ENCODE assay signal across 13 cellular contexts in the genomic region with DNA sequence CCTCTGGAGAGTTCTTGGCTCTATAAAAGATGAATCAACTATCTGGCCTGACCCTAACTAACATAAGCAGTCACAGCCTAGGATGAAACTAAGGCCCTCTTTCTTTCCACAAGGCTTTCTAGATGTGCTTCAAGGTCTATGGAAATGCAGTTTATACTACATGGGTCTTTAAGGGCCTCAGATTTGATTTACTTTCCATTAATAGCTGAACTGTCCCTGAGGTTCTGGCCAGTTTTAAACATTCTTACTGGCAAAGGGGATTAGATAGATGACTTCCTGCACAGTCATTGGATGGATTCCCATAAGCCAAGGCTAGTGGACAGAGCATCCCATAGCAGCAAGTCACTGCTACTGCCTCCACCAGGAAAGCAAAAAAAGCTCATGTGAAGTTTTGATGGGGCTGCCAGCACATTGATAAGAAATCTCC. TPM values are rescaled to one million over a fixed set of nuclear protein-coding genes. Genes with fewer than 3 reads are reported as not detected.
DNase-seq lines count a peak whose midpoint lies in the region; ATAC-seq, FAIRE-seq and TF ChIP-seq lines count a peak whose summit lies in the region.
"Had no signal": no experiment of that assay in that cellular context is flagged by ENCODE, and none has a peak within 500 bp of the region (broad histone marks: within the 10 kb centered on the region; RNA-seq: fewer than 3 reads in every experiment).

No MANE protein-coding gene starts in this region.

- no peak for FAIRE-seq in HepG2 (lab: Jason Lieb, UNC)

- DNase-seq in HepG2 (ENCODE audit: low spot score): no peak
- DNase-seq in coronary artery (ENCODE audit: low spot score): no peak
- DNase-seq in COR-L47 (lab: John Stamatoyannopoulos, UW): no peak
- no peak for DNase-seq in dorsolateral prefrontal cortex
- DNase-seq: activated CD4-positive, CD25-positive, alpha-beta regulatory T cell treated with anti-CD3 and anti-CD28 coated beads, Interleukin-2, amount 50 U/mL, for 72 hours; activated naive CD4-positive, alpha-beta T cell treated with anti-CD3 and anti-CD28 coated beads, Interleukin-2, amount 50 U/mL, for 16 hours; C1 segment of cervical spinal cord; immature natural killer cell; NCI-H510A had no signal

- no peak for ATAC-seq in HepG2
- ATAC-seq in HG03196 (IDR thresholded peaks at IDR 0.05; ENCODE audit: unreplicated experiment): no peak
- no peak for ATAC-seq in HG02870 (IDR thresholded peaks at IDR 0.05; ENCODE audit: unreplicated experiment)

- CTCF ChIA-PET in HepG2 (lab: Yijun Ruan, JAX; ENCODE audit: low intra/inter-chr PET ratio, low total read pairs): no interaction called here

- H3K9ac ChIP-seq in liver (ENCODE audit: low read depth in 1 of 2, low read length in 2 of 2): no peak overlapping the region
- no peak overlapping the region for H3K9ac ChIP-seq in HepG2 (ENCODE audit: insufficient read depth, low read depth, low read length)
- H3K9ac ChIP-seq in muscle layer of colon (ENCODE audit: low read length): no peak overlapping the region

- TF ChIP-seq EP300 in HepG2 (IDR thresholded peaks at IDR 0.05; ENCODE audit: low read depth in 2 of 2, low read length in 2 of 2) (no peak), HepG2 (CRISPR knock-in tag; IDR thresholded peaks at IDR 0.05; ENCODE audit: borderline replicate concordance) (no peak)

- H3K27ac ChIP-seq in liver (ENCODE audit: low read depth in 1 of 2, low read length in 2 of 2) (peak overlapping the region in 1 of 2 donors; percentile 14), HepG2 (ENCODE audit: extremely low read length, insufficient read depth, low read length) (no peak overlapping the region), coronary artery (peak overlapping the region; percentile 76 to 90), muscle layer of colon (ENCODE audit: low read depth, low read length) (peak overlapping the region; percentile 57), dorsolateral prefrontal cortex (peak overlapping the region in 1 of 59 donors; percentile 24)

- H3K4me2 ChIP-seq in HepG2 (ENCODE audit: low read depth, low read length): no peak overlapping the region

- H3K79me2 ChIP-seq in HepG2 (ENCODE audit: insufficient read depth, low read length): no peaks in the 10 kb centered on the region

- no TSS peak for BruUV-seq in HepG2 (replicated peaks; lab: Mats Ljungman, UMichigan)

- H3K9me3 ChIP-seq in liver (ENCODE audit: control insufficient read depth in 4 of 4, low read length in 3 of 4) (no peaks in the 10 kb centered on the region), HepG2 (ENCODE audit: low read length) (no peaks in the 10 kb centered on the region), muscle layer of colon (ENCODE audit: low read length) (no peaks in the 10 kb centered on the region)

- H3K4me1 ChIP-seq in liver (ENCODE audit: control insufficient read depth in 4 of 4, insufficient read depth in 4 of 4, low read length in 3 of 4): peaks cover 0 to 2% (median 0%) of the 10 kb centered on the region in 4 donors
- no peaks in the 10 kb centered on the region for H3K4me1 ChIP-seq in HepG2 (ENCODE audit: insufficient read depth, low read length)
- peaks cover 83% of the 10 kb centered on the region for H3K4me1 ChIP-seq in muscle layer of colon (ENCODE audit: insufficient read depth, low read length)

- H3K36me3 ChIP-seq in liver (ENCODE audit: control insufficient read depth in 4 of 4, insufficient read depth in 3 of 4, low read depth in 1 of 4, low read length in 3 of 4): no peaks in the 10 kb centered on the region
- H3K36me3 ChIP-seq in HepG2 (replicated peaks in 1 of 2; ENCODE audit: control insufficient read depth in 1 of 2, insufficient read depth in 2 of 2, low read length in 2 of 2): no peaks in the 10 kb centered on the region
- no peaks in the 10 kb centered on the region for H3K36me3 ChIP-seq in muscle layer of colon (ENCODE audit: insufficient read depth, low read length)

- TF ChIP-seq RAD21 in liver (IDR thresholded peaks at IDR 0.05) (no peak), HepG2 (CRISPR knock-in tag; IDR thresholded peaks at IDR 0.05) (no peak)

- H3K4me3 ChIP-seq in liver (ENCODE audit: low read depth in 1 of 3, low read length in 3 of 3): no peak overlapping the region
- no peak overlapping the region for H3K4me3 ChIP-seq in HepG2 (replicated peaks in 1 of 3; ENCODE audit: insufficient read depth in 1 of 3, low read depth in 2 of 3, low read length in 3 of 3)
- no peak overlapping the region for H3K4me3 ChIP-seq in coronary artery
- no peak overlapping the region for H3K4me3 ChIP-seq in muscle layer of colon (ENCODE audit: low read depth in 1 of 2, low read length in 2 of 2)
- no peak overlapping the region for H3K4me3 ChIP-seq in dorsolateral prefrontal cortex

- H2AFZ ChIP-seq in HepG2 (ENCODE audit: low read length): no peak overlapping the region

- H3K27me3 ChIP-seq in liver (ENCODE audit: control insufficient read depth in 4 of 4, insufficient read depth in 4 of 4, low read length in 3 of 4) (no peaks in the 10 kb centered on the region), HepG2 (ENCODE audit: control insufficient read depth in 1 of 2, insufficient read depth in 2 of 2, low read length in 2 of 2) (peaks cover 0 to 16% of the 10 kb centered on the region in 2 experiments; a peak in 2 of 5 replicates), muscle layer of colon (ENCODE audit: control insufficient read depth in 1 of 2, insufficient read depth in 2 of 2, low read length in 2 of 2) (no peaks in the 10 kb centered on the region), dorsolateral prefrontal cortex (no peaks in the 10 kb centered on the region)

- TF ChIP-seq POLR2A in HepG2 (IDR thresholded peaks at IDR 0.05; ENCODE audit: insufficient read depth in 1 of 2, low read depth in 2 of 2, low read length in 2 of 2): no peak

- intact Hi-C loops in HepG2 (cut with micrococcal nuclease; ENCODE audit: unreplicated experiment) (no loop called here), dorsolateral prefrontal cortex (cut with DNase I) (no loop called here)

- POLR2A ChIA-PET in HepG2 (lab: Yijun Ruan, JAX): no interaction called here

- H4K20me1 ChIP-seq in HepG2 (ENCODE audit: insufficient read depth, low read length): no peaks in the 10 kb centered on the region

- in situ Hi-C loops in HepG2 (cut with HindIII; ENCODE audit: extremely low pct_ligation_motif_present, low pct_unique_long_range_greater_than_20kb): no loop called here

- TF ChIP-seq CTCF in liver (IDR thresholded peaks at IDR 0.05; ENCODE audit: low read depth, low read length, missing input control) (no peak), HepG2 (CRISPR knock-in tag; IDR thresholded peaks at IDR 0.05) (no peak), coronary artery (IDR thresholded peaks at IDR 0.05) (no peak), dorsolateral prefrontal cortex (IDR thresholded peaks at IDR 0.05 in 54 of 56, conservative IDR thresholded peaks at IDR 0.05 in 2 of 56; ENCODE audit: low read depth in 1 of 56, partially characterized antibody in 56 of 56) (no peak)

TF ChIP-seq in liver, 16 proteins besides CTCF, POLR2A, EP300 and RAD21:
- TF ChIP-seq NR2F2 (IDR thresholded peaks at IDR 0.05): peak; percentile 17
- no peak for TF ChIP-seq GABPA (IDR thresholded peaks at IDR 0.05 in 1 of 2, conservative IDR thresholded peaks at IDR 0.05 in 1 of 2)

TF ChIP-seq in HepG2, 621 proteins besides CTCF, POLR2A, EP300 and RAD21 (continues in another document):
- TF ChIP-seq ZNF12 (CRISPR knock-in tag; IDR thresholded peaks at IDR 0.05): no peak
- no peak for TF ChIP-seq ZNF891 (CRISPR knock-in tag; IDR thresholded peaks at IDR 0.05)
- no peak for TF ChIP-seq DNMT1 (CRISPR knock-in tag; IDR thresholded peaks at IDR 0.05)
- no peak for TF ChIP-seq KLF11 (CRISPR knock-in tag; IDR thresholded peaks at IDR 0.05)
- no peak for TF ChIP-seq GTF2F1 (IDR thresholded peaks at IDR 0.05; ENCODE audit: low read length)
- no peak for TF ChIP-seq ZKSCAN1 (IDR thresholded peaks at IDR 0.05; ENCODE audit: low read length)
- TF ChIP-seq, protein P1, sequence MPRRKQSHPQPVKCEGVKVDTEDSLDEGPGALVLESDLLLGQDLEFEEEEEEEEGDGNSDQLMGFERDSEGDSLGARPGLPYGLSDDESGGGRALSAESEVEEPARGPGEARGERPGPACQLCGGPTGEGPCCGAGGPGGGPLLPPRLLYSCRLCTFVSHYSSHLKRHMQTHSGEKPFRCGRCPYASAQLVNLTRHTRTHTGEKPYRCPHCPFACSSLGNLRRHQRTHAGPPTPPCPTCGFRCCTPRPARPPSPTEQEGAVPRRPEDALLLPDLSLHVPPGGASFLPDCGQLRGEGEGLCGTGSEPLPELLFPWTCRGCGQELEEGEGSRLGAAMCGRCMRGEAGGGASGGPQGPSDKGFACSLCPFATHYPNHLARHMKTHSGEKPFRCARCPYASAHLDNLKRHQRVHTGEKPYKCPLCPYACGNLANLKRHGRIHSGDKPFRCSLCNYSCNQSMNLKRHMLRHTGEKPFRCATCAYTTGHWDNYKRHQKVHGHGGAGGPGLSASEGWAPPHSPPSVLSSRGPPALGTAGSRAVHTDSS (CRISPR knock-in tag; conservative IDR thresholded peaks at IDR 0.05): no peak

RNA-seq across cellular contexts. Expression of gene LCLAT1, which starts 38.1 kb away (rescaled TPM):
- total RNA-seq in liver (10 to 100 TPM; 12.4 to 14.6 TPM), HepG2 (2016; rRNA removed; fragmentation: Illumina TruSeq; extraction: Trizol) (25.3 and 28.0 TPM in 2 replicates), dorsolateral prefrontal cortex (10 to 100 TPM; 12.2 to 31.1 (median 22.8) TPM)
- polyA plus RNA-seq in liver (1 to 10 TPM; 2.4 to 9.1 TPM), HepG2 (2011; rRNA removed) (13.5 and 18.0 TPM in 2 replicates)
- 80.7 and 82.8 TPM in 2 replicates for total RNA-seq in HepG2 (2016; cell fraction: cytosol; rRNA removed; fragmentation: Illumina TruSeq; extraction: Trizol; ENCODE audit: low read depth)
- 19.9 and 24.2 TPM in 2 replicates for total RNA-seq in HepG2 (2016; cell fraction: insoluble cytoplasmic fraction; rRNA removed; fragmentation: Illumina TruSeq; extraction: Trizol)
- 18.5 and 22.8 TPM in 2 replicates for total RNA-seq in HepG2 (2016; cell fraction: membrane; rRNA removed; fragmentation: Illumina TruSeq; extraction: Trizol)
- 34.7 and 44.8 TPM in 2 replicates for total RNA-seq in HepG2 (2016; cell fraction: nucleus; rRNA removed; fragmentation: Illumina TruSeq; extraction: Trizol)
- polyA plus RNA-seq in HepG2 (2011; cell fraction: cytosol; rRNA removed): 9.8 and 13.3 TPM in 2 replicates
- 6.6 and 8.6 TPM in 2 replicates for polyA plus RNA-seq in HepG2 (2011; cell fraction: nucleus; rRNA removed)
- polyA plus RNA-seq in HepG2 (2012): 6.9 and 8.2 TPM in 2 replicates
- polyA plus RNA-seq in HepG2 (2016; cell fraction: cytosol; fragmentation: Illumina TruSeq; extraction: Trizol; ENCODE audit: low read depth): 0.61 and 0.95 TPM in 2 replicates
- polyA plus RNA-seq in HepG2 (2016; cell fraction: insoluble cytoplasmic fraction; fragmentation: Illumina TruSeq; extraction: Trizol; ENCODE audit: low read depth): 9.0 and 9.3 TPM in 2 replicates
- polyA plus RNA-seq in HepG2 (2016; cell fraction: membrane; fragmentation: Illumina TruSeq; extraction: Trizol; ENCODE audit: low read depth): 1.7 and 2.1 TPM in 2 replicates
- polyA plus RNA-seq in HepG2 (2016; cell fraction: nucleus; fragmentation: Illumina TruSeq; extraction: Trizol; ENCODE audit: insufficient read depth, low read depth): 17.9 and 20.3 TPM in 2 replicates
- polyA minus RNA-seq in HepG2 (2011; rRNA and poly(A)+ RNA removed; ENCODE audit: low replicate concordance): 32.9 and 35.0 TPM in 2 replicates
- polyA minus RNA-seq in HepG2 (2011; cell fraction: cytosol; rRNA and poly(A)+ RNA removed): 31.9 and 43.3 TPM in 2 replicates
- polyA minus RNA-seq in HepG2 (2011; cell fraction: nucleus; rRNA and poly(A)+ RNA removed): 48.0 and 49.5 TPM in 2 replicates
